In genomic region chr16:15919331-15919730, GRCh38 we compare ENCODE assay signal across 25 cellular contexts.
"Had no signal": no experiment of that assay in that cellular context is flagged by ENCODE, and none has a peak within 500 bp of the region (broad histone marks: within the 10 kb centered on the region; RNA-seq: fewer than 3 reads in every experiment).

No MANE protein-coding gene starts in this region.

- H3K27ac Mint-ChIP-seq: activated CD4-positive, alpha-beta memory T cell treated with anti-CD3 and anti-CD28 coated beads for 36 hours; activated CD8-positive, alpha-beta memory T cell treated with anti-CD3 and anti-CD28 coated beads, Interleukin-2, amount 10 ng/mL, durations not matched to agents 7 days and 5 days; activated naive CD8-positive, alpha-beta T cell treated with anti-CD3 and anti-CD28 coated beads for 36 hours; activated T-helper 17 cell treated with anti-CD3 and anti-CD28 coated beads, Interleukin-2, amount 50 U/mL, for 72 hours; nephron; WTC11 had no signal

- ATAC-seq: activated CD8-positive, alpha-beta memory T cell treated with anti-CD3 and anti-CD28 coated beads, Interleukin-2, amount 10 ng/mL, durations not matched to agents 7 days and 5 days; activated T-helper 17 cell treated with anti-CD3 and anti-CD28 coated beads, Interleukin-2, amount 50 U/mL, for 72 hours; lower lobe of right lung; upper lobe of right lung; WTC11 had no signal

- H3K27me3 ChIP-seq: upper lobe of right lung had no signal

- H3K9me3 ChIP-seq: lower lobe of right lung, upper lobe of right lung had no signal

- H3K27me3 Mint-ChIP-seq: activated CD4-positive, alpha-beta memory T cell treated with anti-CD3 and anti-CD28 coated beads for 36 hours; activated naive CD8-positive, alpha-beta T cell treated with anti-CD3 and anti-CD28 coated beads for 36 hours; activated T-helper 17 cell treated with anti-CD3 and anti-CD28 coated beads, Interleukin-2, amount 50 U/mL, for 72 hours had no signal

- H3K9me3 Mint-ChIP-seq: activated naive CD8-positive, alpha-beta T cell treated with anti-CD3 and anti-CD28 coated beads for 36 hours; activated T-helper 17 cell treated with anti-CD3 and anti-CD28 coated beads, Interleukin-2, amount 50 U/mL, for 72 hours; nephron had no signal

- H3K36me3 Mint-ChIP-seq: activated CD4-positive, alpha-beta memory T cell treated with anti-CD3 and anti-CD28 coated beads for 36 hours; activated naive CD8-positive, alpha-beta T cell treated with anti-CD3 and anti-CD28 coated beads for 36 hours; WTC11 had no signal

- DNase-seq: activated CD4-positive, alpha-beta memory T cell treated with anti-CD3 and anti-CD28 coated beads for 36 hours; activated CD4-positive, alpha-beta T cell treated with anti-CD3 and anti-CD28 coated beads for 4 hours; activated CD8-positive, alpha-beta memory T cell treated with anti-CD3 and anti-CD28 coated beads, Interleukin-2, amount 10 ng/mL, durations not matched to agents 7 days and 5 days; activated naive CD4-positive, alpha-beta T cell; activated naive CD8-positive, alpha-beta T cell treated with anti-CD3 and anti-CD28 coated beads for 36 hours; activated T-cell treated with anti-CD3 and anti-CD28 coated beads, Interleukin-2, amount 50 U/mL, for 1 hour; dermis blood vessel endothelial cell; effector memory CD4-positive, alpha-beta T cell; foreskin melanocyte; glutamatergic neuron; hippocampal formation; islet precursor cell; lower lobe of right lung; occipital lobe; posterior cingulate gyrus; stimulated activated CD4-positive, alpha-beta T cell treated with anti-CD3 and anti-CD28 coated beads, Interleukin-12 subunit alpha, Interleukin-12 subunit beta, amount 100 ng/mL, for 4 hours; stimulated activated CD4-positive, alpha-beta T cell treated with anti-CD3 and anti-CD28 coated beads, Interleukin-1b, Interleukin-23, amount 100 ng/mL, for 48 hours; stimulated activated CD8-positive, alpha-beta memory T cell treated with anti-CD3 and anti-CD28 coated beads, Interleukin-4, amount 100 ng/mL, for 48 hours; stimulated activated naive CD4-positive, alpha-beta T cell; T-helper 2 cell had no signal

- H3K27ac ChIP-seq: lower lobe of right lung, upper lobe of right lung had no signal

- H3K36me3 ChIP-seq: lower lobe of right lung, upper lobe of right lung had no signal

- H3K4me3 Mint-ChIP-seq: activated CD4-positive, alpha-beta memory T cell treated with anti-CD3 and anti-CD28 coated beads for 36 hours; activated CD8-positive, alpha-beta memory T cell treated with anti-CD3 and anti-CD28 coated beads, Interleukin-2, amount 10 ng/mL, durations not matched to agents 7 days and 5 days; activated naive CD8-positive, alpha-beta T cell treated with anti-CD3 and anti-CD28 coated beads for 36 hours; activated T-helper 17 cell treated with anti-CD3 and anti-CD28 coated beads, Interleukin-2, amount 50 U/mL, for 72 hours; nephron; WTC11 had no signal

- H3K4me3 ChIP-seq: lower lobe of right lung, upper lobe of right lung had no signal

- FAIRE-seq: TTC549 had no signal

- H3K4me1 ChIP-seq: lower lobe of right lung, upper lobe of right lung had no signal

- H3K4me1 Mint-ChIP-seq: activated naive CD8-positive, alpha-beta T cell treated with anti-CD3 and anti-CD28 coated beads for 36 hours; activated T-helper 17 cell treated with anti-CD3 and anti-CD28 coated beads, Interleukin-2, amount 50 U/mL, for 72 hours; nephron; WTC11 had no signal
